1 cellular context compared by ENCODE assay signal in genomic region chr15:90071220-90071807, GRCh38.
TF ChIP-seq lines count a peak whose summit lies in the region.

No MANE protein-coding gene starts in this region.

TF ChIP-seq in HepG2, 621 proteins besides CTCF, POLR2A, EP300 and RAD21 (continued from another document):
- TF ChIP-seq ZNF280D (CRISPR knock-in tag; IDR thresholded peaks at IDR 0.05) (no peak), FUBP1 (CRISPR knock-in tag; IDR thresholded peaks at IDR 0.05; ENCODE audit: borderline replicate concordance) (no peak), ZNF33A (CRISPR knock-in tag; IDR thresholded peaks at IDR 0.05; ENCODE audit: borderline replicate concordance) (no peak), CREBL2 (CRISPR knock-in tag; IDR thresholded peaks at IDR 0.05; ENCODE audit: borderline replicate concordance) (no peak), ZNF672 (CRISPR knock-in tag; IDR thresholded peaks at IDR 0.05) (no peak), IKZF5 (CRISPR knock-in tag; IDR thresholded peaks at IDR 0.05) (peak; percentile 35; the same call in 1 of the 2 replicates), ZBTB46 (CRISPR knock-in tag; IDR thresholded peaks at IDR 0.05; ENCODE audit: borderline replicate concordance) (no peak), PATZ1 (CRISPR knock-in tag; IDR thresholded peaks at IDR 0.05) (peak; percentile 37; the same call in 1 of the 2 replicates), SYNCRIP (IDR thresholded peaks at IDR 0.05; ENCODE audit: insufficient read depth, low read depth, low read length) (no peak), RBM39 (IDR thresholded peaks at IDR 0.05; ENCODE audit: low read depth, low read length, poor library complexity, severe bottlenecking) (no peak), ZNF383 (CRISPR knock-in tag; IDR thresholded peaks at IDR 0.05; ENCODE audit: borderline replicate concordance) (no peak), ZBTB33 (CRISPR knock-in tag; IDR thresholded peaks at IDR 0.05) (peak; percentile 57; the same call in 1 of the 2 replicates), PBX2 (CRISPR knock-in tag; IDR thresholded peaks at IDR 0.05) (no peak), AHDC1 (CRISPR knock-in tag; IDR thresholded peaks at IDR 0.05; ENCODE audit: borderline replicate concordance) (no peak), DRAP1 (CRISPR knock-in tag; IDR thresholded peaks at IDR 0.05) (no peak), NFYB (CRISPR knock-in tag; IDR thresholded peaks at IDR 0.05) (no peak), ZBTB1 (CRISPR knock-in tag; IDR thresholded peaks at IDR 0.05; ENCODE audit: borderline replicate concordance) (no peak), ZNF552 (CRISPR knock-in tag; IDR thresholded peaks at IDR 0.05; ENCODE audit: borderline replicate concordance) (no peak), SMC3 (IDR thresholded peaks at IDR 0.05; ENCODE audit: low read length) (peak; percentile 91), ZNF652 (CRISPR knock-in tag; IDR thresholded peaks at IDR 0.05; ENCODE audit: borderline replicate concordance, low read depth) (no peak)
